ENCODE assay signal across 16 cellular contexts in genomic region chr17:72699566-72699965, GRCh38.
DNase-seq lines count a peak whose midpoint lies in the region; ATAC-seq and TF ChIP-seq lines count a peak whose summit lies in the region.
"Had no signal": no experiment of that assay in that cellular context is flagged by ENCODE, and none has a peak within 500 bp of the region (broad histone marks: within the 10 kb centered on the region; RNA-seq: fewer than 3 reads in every experiment).

No MANE protein-coding gene starts in this region.

- TF ChIP-seq POLR2A in ovary (IDR thresholded peaks at IDR 0.05), result no peak

- no peak for TF ChIP-seq CTCF in ovary (IDR thresholded peaks at IDR 0.05)

- H3K4me1 ChIP-seq in ovary (ENCODE audit: insufficient read depth), result no peaks in the 10 kb centered on the region
- H3K4me1 ChIP-seq: gastrocnemius medialis, SJCRH30, upper lobe of left lung had no signal

- ATAC-seq in Right ventricle myocardium inferior (peak; percentile 64), Right ventricle myocardium superior (ENCODE audit: poor library complexity) (no peak), HG02870 (IDR thresholded peaks at IDR 0.05; ENCODE audit: unreplicated experiment) (no peak)
- ATAC-seq: gastrocnemius medialis, GM23338 had no signal

- no peak overlapping the region for H3K4me3 ChIP-seq in ovary
- H3K4me3 ChIP-seq: gastrocnemius medialis, GM23338, SJCRH30, upper lobe of left lung had no signal

- WGBS in ovary, 3 donors, result 84 to 95% (median 89%) methylated on average over 5 of the region's 5 CpGs

- no peaks in the 10 kb centered on the region for H3K9me3 ChIP-seq in ovary
- H3K9me3 ChIP-seq: gastrocnemius medialis, SJCRH30, upper lobe of left lung had no signal

- H3K27me3 ChIP-seq in ovary, result no peaks in the 10 kb centered on the region
- H3K27me3 ChIP-seq: gastrocnemius medialis, upper lobe of left lung had no signal

- intact Hi-C loops in Right ventricle myocardium inferior (cut with DNase I), result no loop called here
- intact Hi-C loops in Right ventricle myocardium superior (cut with DNase I), result no loop called here
- intact Hi-C loops in ovary (cut with DNase I), result loop anchor here in 1 of 4 donors (10.0 kb wide), 1 partner anchor 55 kb away; no protein-coding TSS in a partner anchor

- TF ChIP-seq EP300 in ovary (IDR thresholded peaks at IDR 0.05), result no peak

- no peak overlapping the region for H3K27ac ChIP-seq in ovary
- H3K27ac ChIP-seq: gastrocnemius medialis, SJCRH30, upper lobe of left lung, WERI-Rb-1 had no signal

- no peaks in the 10 kb centered on the region for H3K36me3 ChIP-seq in ovary
- H3K36me3 ChIP-seq: gastrocnemius medialis, SJCRH30, upper lobe of left lung had no signal

- DNase-seq in Right ventricle myocardium inferior (ENCODE audit: missing footprints) (no peak), Right ventricle myocardium superior (no peak), astrocyte of the hippocampus (ENCODE audit: low read depth, low spot score) (peak; percentile 78), hippocampal formation (lab: John Stamatoyannopoulos, UW) (peak; percentile 37 to 46), superior temporal gyrus (ENCODE audit: extremely low spot score) (peak; percentile 60), activated gamma-delta T cell treated with Interleukin-2 at 50 U/mL for 16 hours (no peak), ovary (no peak)
- DNase-seq: 8988T; activated naive CD4-positive, alpha-beta T cell treated with anti-CD3 and anti-CD28 coated beads for 36 hours; gastrocnemius medialis; NCI-H1417 treated with DMSO at 0.1 percent for 48 hours; upper lobe of left lung; WERI-Rb-1 had no signal

Comparison
In these comparisons a context has a peak if more than half of its experiments do, and no peak if none do; other contexts are left out.
1. DNase-seq: peak in astrocyte of the hippocampus (single experiment), hippocampal formation (2 of 2) and superior temporal gyrus (single experiment); none in Right ventricle myocardium inferior (single experiment), Right ventricle myocardium superior (single experiment), activated gamma-delta T cell treated with Interleukin-2 at 50 U/mL for 16 hours (single experiment) and ovary (0 of 5).